In genomic region chr12:99529966-99530365, GRCh38 we compare ENCODE assay signal across 11 cellular contexts.
DNase-seq lines count a peak whose midpoint lies in the region; ATAC-seq and TF ChIP-seq lines count a peak whose summit lies in the region.
"Had no signal": no experiment of that assay in that cellular context is flagged by ENCODE, and none has a peak within 500 bp of the region (broad histone marks: within the 10 kb centered on the region; RNA-seq: fewer than 3 reads in every experiment).

No MANE protein-coding gene starts in this region.

- H3K36me3 ChIP-seq in Caco-2 (ENCODE audit: control insufficient read depth, insufficient read depth, low read length), result no peaks in the 10 kb centered on the region

- H2BK12ac ChIP-seq in H9 (ENCODE audit: insufficient read length, low read depth, low read length), result no peak overlapping the region

- H3K18ac ChIP-seq in H9 (ENCODE audit: insufficient read length, low read depth, low read length), result no peak overlapping the region

- no peak overlapping the region for H2BK15ac ChIP-seq in H9 (ENCODE audit: low read depth, low read length)

- no peaks in the 10 kb centered on the region for H3K27me3 ChIP-seq in H9 (ENCODE audit: insufficient read depth, low read length)
- no peaks in the 10 kb centered on the region for H3K27me3 ChIP-seq in Caco-2 (replicated peaks; ENCODE audit: control insufficient read depth, insufficient read depth, low read length)

- no TSS peak for BruUV-seq in Caco-2 (replicated peaks; lab: Mats Ljungman, UMichigan)

- no peaks in the 10 kb centered on the region for H3K23me2 ChIP-seq in H9 (ENCODE audit: insufficient read length, low read depth, low read length, poor library complexity, severe bottlenecking)

- H3K27ac Mint-ChIP-seq in H9 (no peak overlapping the region), Caco-2 (ENCODE audit: unreplicated experiment) (no peak overlapping the region)

- no peak overlapping the region for H3K23ac ChIP-seq in H9 (ENCODE audit: insufficient read length, low read depth, low read length)

- H3K4me3 Mint-ChIP-seq in H9 (no peak overlapping the region), Caco-2 (ENCODE audit: unreplicated experiment) (no peak overlapping the region)

- H3T11ph ChIP-seq in H9 (ENCODE audit: low read length), result no peak overlapping the region

- H2AFZ ChIP-seq in H9 (ENCODE audit: low read length), result no peak overlapping the region

- no peak overlapping the region for H3K9ac ChIP-seq in H9 (ENCODE audit: extremely low read depth, insufficient read length, low read length)

- no peak overlapping the region for H2BK120ac ChIP-seq in H9 (ENCODE audit: low read depth, low read length, poor library complexity, severe bottlenecking)

- no peak overlapping the region for H2BK5ac ChIP-seq in H9 (ENCODE audit: insufficient read length, low read length)

- WGBS in H9 (ENCODE audit: extremely low coverage, insufficient read length, low lambda C conversion rate), result no CpG with 5 or more reads among the region's 2 CpGs
- 75 to 79% methylated on average over 2 of the region's 2 CpGs for WGBS in lower leg skin, 2 donors

- H3K4me3 ChIP-seq in lower leg skin (ENCODE audit: low read depth, poor library complexity, severe bottlenecking), result no peak overlapping the region
- H3K4me3 ChIP-seq in Caco-2 (ENCODE audit: low read depth, low read length), result no peak overlapping the region
- H3K4me3 ChIP-seq: SK-N-MC had no signal

- H3K27me3 Mint-ChIP-seq in H9 (ENCODE audit: low read depth) (no peaks in the 10 kb centered on the region), Caco-2 (ENCODE audit: insufficient read depth, unreplicated experiment) (no peaks in the 10 kb centered on the region)

- H3K14ac ChIP-seq in H9 (ENCODE audit: insufficient read depth, low read length), result no peak overlapping the region

- no peaks in the 10 kb centered on the region for H3K4me1 ChIP-seq in H9 (ENCODE audit: insufficient read depth, low read length)
- H3K4me1 ChIP-seq in Caco-2, result no peaks in the 10 kb centered on the region

- no peak overlapping the region for H3K4ac ChIP-seq in H9 (ENCODE audit: low read depth, low read length)

- H3K36me3 Mint-ChIP-seq in H9 (ENCODE audit: insufficient read depth in 1 of 3, low read depth in 3 of 3) (no peaks in the 10 kb centered on the region), Caco-2 (ENCODE audit: insufficient read depth, unreplicated experiment) (no peaks in the 10 kb centered on the region)

- H4K5ac ChIP-seq in H9 (ENCODE audit: insufficient read length, low read depth, low read length), result no peak overlapping the region

- no peak overlapping the region for H2AK5ac ChIP-seq in H9 (ENCODE audit: insufficient read length, low read length)

- H3K27ac ChIP-seq in H9 (ENCODE audit: insufficient read length, low read depth, low read length), result no peak overlapping the region
- H3K27ac ChIP-seq: SK-N-MC had no signal

- H3K4me1 Mint-ChIP-seq in H9, result peaks cover 6 to 8% of the 10 kb centered on the region in 2 experiments
- H3K4me1 Mint-ChIP-seq in Caco-2 (ENCODE audit: low read depth, unreplicated experiment), result no peaks in the 10 kb centered on the region

- H4K91ac ChIP-seq in H9 (ENCODE audit: insufficient read length, low read depth, low read length), result no peak overlapping the region

- POLR2A ChIA-PET in Caco-2 (lab: Charles Lee), result no interaction called here

- H4K20me1 ChIP-seq in H9 (ENCODE audit: control insufficient read depth, insufficient read depth, insufficient read length), result no peaks in the 10 kb centered on the region

- H4K8ac ChIP-seq in H9 (replicated peaks; ENCODE audit: insufficient read length, low read depth, low read length), result no peak overlapping the region

- H3K79me1 ChIP-seq in H9 (ENCODE audit: insufficient read depth, low read depth, low read length, poor library complexity, severe bottlenecking), result no peaks in the 10 kb centered on the region

- no peak overlapping the region for H2BK20ac ChIP-seq in H9 (ENCODE audit: low read depth, low read length, poor library complexity, severe bottlenecking)

- TF ChIP-seq POLR2A in lower leg skin (IDR thresholded peaks at IDR 0.05), result no peak

- intact Hi-C loops in lower leg skin (cut with DNase I; ENCODE audit: low total_unique reads), result no loop called here
- intact Hi-C loops in Caco-2 (cut with micrococcal nuclease; ENCODE audit: unreplicated experiment), result no loop called here

- H3K56ac ChIP-seq in H9 (ENCODE audit: insufficient read length, low read depth, low read length), result no peak overlapping the region

- CTCF ChIA-PET in Caco-2 (lab: Charles Lee), result no interaction called here

- TF ChIP-seq CTCF in H9 (conservative IDR thresholded peaks at IDR 0.05), result no peak
- no peak for TF ChIP-seq CTCF in lower leg skin (IDR thresholded peaks at IDR 0.05)
- TF ChIP-seq CTCF in Caco-2 (IDR thresholded peaks at IDR 0.05; ENCODE audit: insufficient read depth in 1 of 2, low read depth in 1 of 2, low read length in 1 of 2, severe bottlenecking in 1 of 2, unreplicated experiment in 1 of 2), result no peak

- H3K79me2 ChIP-seq in H9 (ENCODE audit: insufficient read depth, low read length), result no peaks in the 10 kb centered on the region

- no peaks in the 10 kb centered on the region for H3K9me3 Mint-ChIP-seq in H9
- H3K9me3 Mint-ChIP-seq in Caco-2 (ENCODE audit: unreplicated experiment), result no peaks in the 10 kb centered on the region

- H3K9me3 ChIP-seq in H9 (ENCODE audit: control insufficient read depth, low read depth, low read length) (no peaks in the 10 kb centered on the region), Caco-2 (no peaks in the 10 kb centered on the region)

- H3K4me2 ChIP-seq in H9 (ENCODE audit: insufficient read depth, insufficient read length, low read length), result no peak overlapping the region

- DNase-seq in iris pigment epithelial cell (ENCODE audit: low read depth), result peak; percentile 27
- DNase-seq in inferior parietal cortex (ENCODE audit: extremely low spot score), result no peak
- no peak for DNase-seq in H9
- DNase-seq in lower leg skin (ENCODE audit: low spot score in 2 of 2), result no peak
- DNase-seq in Caco-2, result no peak
- DNase-seq: activated gamma-delta T cell, GDM1 had no signal

- ATAC-seq in GM18511 (IDR thresholded peaks at IDR 0.05; ENCODE audit: unreplicated experiment) (peak; percentile 98), GM21723 (IDR thresholded peaks at IDR 0.05; ENCODE audit: unreplicated experiment) (peak; percentile 96), HG03457 (IDR thresholded peaks at IDR 0.05; ENCODE audit: unreplicated experiment) (peak; percentile 99)
